8 cellular contexts compared by ENCODE assay signal in genomic region chr2:164992818-164993217, GRCh38. TPM values are rescaled to one million over a fixed set of nuclear protein-coding genes. Genes with fewer than 3 reads are reported as not detected.
A peak's percentile ranks its signal among the peaks of the same experiment; 100 is the strongest.
DNase-seq lines count a peak whose midpoint lies in the region; ATAC-seq and TF ChIP-seq lines count a peak whose summit lies in the region.

No MANE protein-coding gene starts in this region.

- H3K27me3 Mint-ChIP-seq in activated T-cell treated with anti-CD3 and anti-CD28 coated beads, Interleukin-2, amount 50 U/mL, for 4 hours (ENCODE audit: low read depth): no peaks in the 10 kb centered on the region

- ATAC-seq in GM19438 (IDR thresholded peaks at IDR 0.05; ENCODE audit: low read depth, unreplicated experiment) (peak; percentile 73), HG03457 (IDR thresholded peaks at IDR 0.05; ENCODE audit: unreplicated experiment) (peak; percentile 45), gastroesophageal sphincter (peak; percentile 74), GM21737 (IDR thresholded peaks at IDR 0.05; ENCODE audit: unreplicated experiment) (no peak)
- peak; percentile 43 to 72 for ATAC-seq in activated T-cell treated with anti-CD3 and anti-CD28 coated beads, Interleukin-2, amount 50 U/mL, for 4 hours

- DNase-seq in DMS53 treated with DMSO at 0.1 percent for 48 hours (lab: John Stamatoyannopoulos, UW; ENCODE audit: unreplicated experiment) (peak; percentile 84), NCI-H526 (lab: John Stamatoyannopoulos, UW) (peak; percentile 50 to 88), putamen (ENCODE audit: low spot score) (peak; percentile 76)
- DNase-seq in activated T-cell treated with anti-CD3 and anti-CD28 coated beads, Interleukin-2, amount 50 U/mL, for 4 hours: peak; percentile 11

- H3K4me1 ChIP-seq in gastroesophageal sphincter: peaks cover 0 to 31% (median 6%) of the 10 kb centered on the region in 3 donors

- H3K27ac ChIP-seq in gastroesophageal sphincter: peak overlapping the region in 2 of 4 donors; percentile 25 to 68

- H3K9me3 Mint-ChIP-seq in activated T-cell treated with anti-CD3 and anti-CD28 coated beads, Interleukin-2, amount 50 U/mL, for 4 hours: no peaks in the 10 kb centered on the region

- H3K36me3 ChIP-seq in gastroesophageal sphincter: no peaks in the 10 kb centered on the region

- H3K9me3 ChIP-seq in gastroesophageal sphincter: no peaks in the 10 kb centered on the region

- no peaks in the 10 kb centered on the region for H3K36me3 Mint-ChIP-seq in activated T-cell treated with anti-CD3 and anti-CD28 coated beads, Interleukin-2, amount 50 U/mL, for 4 hours (ENCODE audit: insufficient read depth)

- no peak for TF ChIP-seq EP300 in gastroesophageal sphincter (IDR thresholded peaks at IDR 0.05)

- no peaks in the 10 kb centered on the region for H3K27me3 ChIP-seq in gastroesophageal sphincter

- no peak overlapping the region for H3K4me3 Mint-ChIP-seq in activated T-cell treated with anti-CD3 and anti-CD28 coated beads, Interleukin-2, amount 50 U/mL, for 4 hours

- no peak for TF ChIP-seq POLR2A in gastroesophageal sphincter (IDR thresholded peaks at IDR 0.05)

- TF ChIP-seq CTCF in gastroesophageal sphincter (IDR thresholded peaks at IDR 0.05): peak; percentile 21 to 65 (median 45)

- H3K4me3 ChIP-seq in gastroesophageal sphincter: no peak overlapping the region

- WGBS in gastroesophageal sphincter (ENCODE audit: low coverage in 1 of 2), 2 donors: 0% methylated on average over 5 of the region's 5 CpGs

- peaks cover 19% of the 10 kb centered on the region for H3K4me1 Mint-ChIP-seq in activated T-cell treated with anti-CD3 and anti-CD28 coated beads, Interleukin-2, amount 50 U/mL, for 4 hours (ENCODE audit: low read depth)

RNA-seq across cellular contexts. Expression of gene SLC38A11, which starts 37.5 kb away (rescaled TPM):
- not detected for total RNA-seq in activated T-cell treated with anti-CD3 and anti-CD28 coated beads, Interleukin-2, amount 50 U/mL, for 4 hours
- 10 to 100 TPM in 1 of 4 donors, 1 to 10 TPM in 2, under 1 TPM in 1; 0.49 to 11.7 (median 2.7) TPM for total RNA-seq in gastroesophageal sphincter

Comparison
In these comparisons a context has a peak if more than half of its experiments do, and no peak if none do; other contexts are left out.
1. DNase-seq: peak in every context shown above with its lines; median percentile 84 in DMS53 treated with DMSO at 0.1 percent for 48 hours; 76 in putamen; 69 in NCI-H526; 11 in activated T-cell treated with anti-CD3 and anti-CD28 coated beads, Interleukin-2, amount 50 U/mL, for 4 hours.